1 cellular context compared by ENCODE assay signal in the genomic region with DNA sequence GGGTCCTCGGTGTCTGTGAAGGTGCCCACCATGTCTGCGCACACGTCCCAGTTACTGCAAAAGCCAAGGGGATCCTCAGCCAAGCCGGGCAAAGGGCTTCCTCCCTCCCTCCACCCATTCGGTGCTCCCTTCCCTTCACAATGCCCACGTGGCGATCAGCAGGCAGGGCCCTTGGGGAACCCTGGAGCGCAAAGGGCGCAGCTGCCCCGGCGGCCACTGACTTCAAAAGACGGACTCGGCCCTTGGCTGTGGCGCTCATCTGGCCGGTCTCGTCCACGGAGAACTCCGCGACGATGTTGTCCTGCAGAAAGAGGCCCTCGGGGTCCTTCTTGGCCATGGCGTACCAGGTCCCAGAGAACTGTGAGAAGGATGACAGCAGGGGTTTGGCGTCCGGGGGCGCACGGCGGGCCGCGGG.
TF ChIP-seq lines count a peak whose summit lies in the region.

No MANE protein-coding gene starts in this region.

TF ChIP-seq in GM23338, 12 proteins besides CTCF, POLR2A, EP300 and RAD21 (continued from another document):
- TF ChIP-seq, protein P1, sequence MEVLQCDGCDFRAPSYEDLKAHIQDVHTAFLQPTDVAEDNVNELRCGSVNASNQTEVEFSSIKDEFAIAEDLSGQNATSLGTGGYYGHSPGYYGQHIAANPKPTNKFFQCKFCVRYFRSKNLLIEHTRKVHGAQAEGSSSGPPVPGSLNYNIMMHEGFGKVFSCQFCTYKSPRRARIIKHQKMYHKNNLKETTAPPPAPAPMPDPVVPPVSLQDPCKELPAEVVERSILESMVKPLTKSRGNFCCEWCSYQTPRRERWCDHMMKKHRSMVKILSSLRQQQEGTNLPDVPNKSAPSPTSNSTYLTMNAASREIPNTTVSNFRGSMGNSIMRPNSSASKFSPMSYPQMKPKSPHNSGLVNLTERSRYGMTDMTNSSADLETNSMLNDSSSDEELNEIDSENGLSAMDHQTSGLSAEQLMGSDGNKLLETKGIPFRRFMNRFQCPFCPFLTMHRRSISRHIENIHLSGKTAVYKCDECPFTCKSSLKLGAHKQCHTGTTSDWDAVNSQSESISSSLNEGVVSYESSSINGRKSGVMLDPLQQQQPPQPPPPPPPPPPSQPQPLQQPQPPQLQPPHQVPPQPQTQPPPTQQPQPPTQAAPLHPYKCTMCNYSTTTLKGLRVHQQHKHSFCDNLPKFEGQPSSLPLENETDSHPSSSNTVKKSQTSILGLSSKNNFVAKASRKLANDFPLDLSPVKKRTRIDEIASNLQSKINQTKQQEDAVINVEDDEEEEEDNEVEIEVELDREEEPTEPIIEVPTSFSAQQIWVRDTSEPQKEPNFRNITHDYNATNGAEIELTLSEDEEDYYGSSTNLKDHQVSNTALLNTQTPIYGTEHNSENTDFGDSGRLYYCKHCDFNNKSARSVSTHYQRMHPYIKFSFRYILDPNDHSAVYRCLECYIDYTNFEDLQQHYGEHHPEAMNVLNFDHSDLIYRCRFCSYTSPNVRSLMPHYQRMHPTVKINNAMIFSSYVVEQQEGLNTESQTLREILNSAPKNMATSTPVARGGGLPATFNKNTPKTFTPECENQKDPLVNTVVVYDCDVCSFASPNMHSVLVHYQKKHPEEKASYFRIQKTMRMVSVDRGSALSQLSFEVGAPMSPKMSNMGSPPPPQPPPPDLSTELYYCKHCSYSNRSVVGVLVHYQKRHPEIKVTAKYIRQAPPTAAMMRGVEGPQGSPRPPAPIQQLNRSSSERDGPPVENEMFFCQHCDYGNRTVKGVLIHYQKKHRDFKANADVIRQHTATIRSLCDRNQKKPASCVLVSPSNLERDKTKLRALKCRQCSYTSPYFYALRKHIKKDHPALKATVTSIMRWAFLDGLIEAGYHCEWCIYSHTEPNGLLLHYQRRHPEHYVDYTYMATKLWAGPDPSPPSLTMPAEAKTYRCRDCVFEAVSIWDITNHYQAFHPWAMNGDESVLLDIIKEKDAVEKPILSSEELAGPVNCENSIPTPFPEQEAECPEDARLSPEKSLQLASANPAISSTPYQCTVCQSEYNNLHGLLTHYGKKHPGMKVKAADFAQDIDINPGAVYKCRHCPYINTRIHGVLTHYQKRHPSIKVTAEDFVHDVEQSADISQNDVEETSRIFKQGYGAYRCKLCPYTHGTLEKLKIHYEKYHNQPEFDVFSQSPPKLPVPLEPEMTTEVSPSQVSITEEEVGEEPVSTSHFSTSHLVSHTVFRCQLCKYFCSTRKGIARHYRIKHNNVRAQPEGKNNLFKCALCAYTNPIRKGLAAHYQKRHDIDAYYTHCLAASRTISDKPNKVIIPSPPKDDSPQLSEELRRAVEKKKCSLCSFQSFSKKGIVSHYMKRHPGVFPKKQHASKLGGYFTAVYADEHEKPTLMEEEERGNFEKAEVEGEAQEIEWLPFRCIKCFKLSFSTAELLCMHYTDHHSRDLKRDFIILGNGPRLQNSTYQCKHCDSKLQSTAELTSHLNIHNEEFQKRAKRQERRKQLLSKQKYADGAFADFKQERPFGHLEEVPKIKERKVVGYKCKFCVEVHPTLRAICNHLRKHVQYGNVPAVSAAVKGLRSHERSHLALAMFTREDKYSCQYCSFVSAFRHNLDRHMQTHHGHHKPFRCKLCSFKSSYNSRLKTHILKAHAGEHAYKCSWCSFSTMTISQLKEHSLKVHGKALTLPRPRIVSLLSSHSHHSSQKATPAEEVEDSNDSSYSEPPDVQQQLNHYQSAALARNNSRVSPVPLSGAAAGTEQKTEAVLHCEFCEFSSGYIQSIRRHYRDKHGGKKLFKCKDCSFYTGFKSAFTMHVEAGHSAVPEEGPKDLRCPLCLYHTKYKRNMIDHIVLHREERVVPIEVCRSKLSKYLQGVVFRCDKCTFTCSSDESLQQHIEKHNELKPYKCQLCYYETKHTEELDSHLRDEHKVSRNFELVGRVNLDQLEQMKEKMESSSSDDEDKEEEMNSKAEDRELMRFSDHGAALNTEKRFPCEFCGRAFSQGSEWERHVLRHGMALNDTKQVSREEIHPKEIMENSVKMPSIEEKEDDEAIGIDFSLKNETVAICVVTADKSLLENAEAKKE (CRISPR knock-in tag; IDR thresholded peaks at IDR 0.05) = no peak
- TF ChIP-seq EZH2 (IDR thresholded peaks at IDR 0.05; ENCODE audit: low read depth, unreplicated experiment) = peak; percentile 50
